In the genomic region with DNA sequence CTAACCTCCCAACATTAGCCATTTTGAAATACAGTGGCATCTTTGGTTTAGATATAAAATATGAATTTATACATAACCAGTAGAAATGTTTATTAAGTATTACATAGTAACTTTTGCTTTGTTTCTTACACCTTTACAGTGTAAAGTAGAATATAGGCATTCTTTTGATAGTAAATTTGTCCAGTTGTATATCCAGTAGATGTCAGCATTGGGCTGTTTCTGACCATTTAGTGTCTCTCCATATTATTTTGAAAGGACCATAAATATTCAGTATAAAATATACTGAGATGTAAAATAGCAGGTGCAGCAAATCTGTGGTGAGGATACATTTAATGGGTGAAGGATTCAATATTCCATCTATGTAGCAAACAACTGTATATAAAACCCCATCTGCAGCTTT, we compare ENCODE assay signal across 8 cellular contexts.
DNase-seq lines count a peak whose midpoint lies in the region; ATAC-seq, FAIRE-seq and TF ChIP-seq lines count a peak whose summit lies in the region.

No MANE protein-coding gene starts in this region.

- FAIRE-seq in D721Med (lab: Jason Lieb, UNC), result peak; percentile 56

- H3K4me1 Mint-ChIP-seq in stimulated activated naive B cell treated with anti-CD40 and anti-IgM and Interleukin-4, amounts not matched to agents 10 μg/mL and 1 μg/mL and 100 μg/mL, for 72 hours, result no peaks in the 10 kb centered on the region

- ATAC-seq in left lung (peak; percentile 87), aorta (ENCODE audit: low FRiP score) (no peak)
- no peak for ATAC-seq in stimulated activated naive B cell treated with anti-CD40 and anti-IgM and Interleukin-4, amounts not matched to agents 10 μg/mL and 1 μg/mL and 100 μg/mL, for 72 hours (replicated peaks)

- TF ChIP-seq CTCF in D721Med (IDR thresholded peaks at IDR 0.05; ENCODE audit: insufficient read depth, missing control alignments) (peak; percentile 49), left lung (IDR thresholded peaks at IDR 0.05) (peak in 1 of 2 donors; percentile 36)

- no peaks in the 10 kb centered on the region for H3K4me1 ChIP-seq in left lung
- H3K4me1 ChIP-seq in aorta (ENCODE audit: control insufficient read depth in 1 of 2, insufficient read depth in 2 of 2, low read length in 2 of 2), result no peaks in the 10 kb centered on the region

- no peak overlapping the region for H3K4me3 ChIP-seq in left lung
- H3K4me3 ChIP-seq in aorta (ENCODE audit: low read length in 2 of 2), result no peak overlapping the region

- H3K27ac Mint-ChIP-seq in stimulated activated naive B cell treated with anti-CD40 and anti-IgM and Interleukin-4, amounts not matched to agents 10 μg/mL and 1 μg/mL and 100 μg/mL, for 72 hours, result no peak overlapping the region

- no peaks in the 10 kb centered on the region for H3K27me3 ChIP-seq in left lung
- H3K27me3 ChIP-seq in aorta (ENCODE audit: control insufficient read depth in 1 of 2, insufficient read depth in 2 of 2, low read length in 1 of 2), result no peaks in the 10 kb centered on the region

- no peaks in the 10 kb centered on the region for H3K9me3 ChIP-seq in left lung
- H3K9me3 ChIP-seq in aorta (ENCODE audit: control insufficient read depth, low read length), result no peaks in the 10 kb centered on the region

- H3K4me3 Mint-ChIP-seq in stimulated activated naive B cell treated with anti-CD40 and anti-IgM and Interleukin-4, amounts not matched to agents 10 μg/mL and 1 μg/mL and 100 μg/mL, for 72 hours, result no peak overlapping the region

- H3K27me3 Mint-ChIP-seq in stimulated activated naive B cell treated with anti-CD40 and anti-IgM and Interleukin-4, amounts not matched to agents 10 μg/mL and 1 μg/mL and 100 μg/mL, for 72 hours, result no peaks in the 10 kb centered on the region

- H3K27ac ChIP-seq in left lung, result no peak overlapping the region
- no peak overlapping the region for H3K27ac ChIP-seq in aorta (ENCODE audit: low read depth in 1 of 2, low read length in 2 of 2)

- DNase-seq in D721Med (ENCODE audit: insufficient read length, low spot score), result no peak
- DNase-seq in NCI-H1105 treated with DMSO at 0.1 percent for 48 hours (lab: John Stamatoyannopoulos, UW), result peak; percentile 64
- DNase-seq in astrocyte of the hippocampus (ENCODE audit: low read depth, low spot score), result peak; percentile 44
- no peak for DNase-seq in left lung
- DNase-seq in stimulated activated naive B cell treated with anti-CD40 and anti-IgM and Interleukin-4, amounts not matched to agents 10 μg/mL and 1 μg/mL and 100 μg/mL, for 72 hours, result no peak
- DNase-seq in aorta, result no peak
- no peak for DNase-seq in activated effector memory CD4-positive, alpha-beta T cell treated with anti-CD3 and anti-CD28 coated beads, Interleukin-2, amount 50 U/mL, for 16 hours
- DNase-seq in NCI-H2227 treated with DMSO at 0.1 percent for 48 hours (lab: John Stamatoyannopoulos, UW), result no peak

- H3K36me3 Mint-ChIP-seq in stimulated activated naive B cell treated with anti-CD40 and anti-IgM and Interleukin-4, amounts not matched to agents 10 μg/mL and 1 μg/mL and 100 μg/mL, for 72 hours, result no peaks in the 10 kb centered on the region

- H3K36me3 ChIP-seq in left lung (no peaks in the 10 kb centered on the region), aorta (ENCODE audit: control insufficient read depth in 1 of 2, insufficient read depth in 2 of 2, low read length in 1 of 2) (no peaks in the 10 kb centered on the region)

- H3K9me3 Mint-ChIP-seq in stimulated activated naive B cell treated with anti-CD40 and anti-IgM and Interleukin-4, amounts not matched to agents 10 μg/mL and 1 μg/mL and 100 μg/mL, for 72 hours, result no peaks in the 10 kb centered on the region

- intact Hi-C loops in left lung (cut with DNase I) (loop anchor here in 1 of 2 donors (10.0 kb wide), 1 partner anchor 328 kb away; no protein-coding TSS in a partner anchor), aorta (cut with DNase I) (no loop called here)

Comparison
In these comparisons a context has a peak if more than half of its experiments do, and no peak if none do; other contexts are left out.
1. DNase-seq: peak in NCI-H1105 treated with DMSO at 0.1 percent for 48 hours (single experiment) and astrocyte of the hippocampus (single experiment); none in D721Med (single experiment), left lung (0 of 2), stimulated activated naive B cell treated with anti-CD40 and anti-IgM and Interleukin-4, amounts not matched to agents 10 μg/mL and 1 μg/mL and 100 μg/mL, for 72 hours (single experiment), aorta (0 of 2), activated effector memory CD4-positive, alpha-beta T cell treated with anti-CD3 and anti-CD28 coated beads, Interleukin-2, amount 50 U/mL, for 16 hours (single experiment) and NCI-H2227 treated with DMSO at 0.1 percent for 48 hours (single experiment).